In the genomic region with DNA sequence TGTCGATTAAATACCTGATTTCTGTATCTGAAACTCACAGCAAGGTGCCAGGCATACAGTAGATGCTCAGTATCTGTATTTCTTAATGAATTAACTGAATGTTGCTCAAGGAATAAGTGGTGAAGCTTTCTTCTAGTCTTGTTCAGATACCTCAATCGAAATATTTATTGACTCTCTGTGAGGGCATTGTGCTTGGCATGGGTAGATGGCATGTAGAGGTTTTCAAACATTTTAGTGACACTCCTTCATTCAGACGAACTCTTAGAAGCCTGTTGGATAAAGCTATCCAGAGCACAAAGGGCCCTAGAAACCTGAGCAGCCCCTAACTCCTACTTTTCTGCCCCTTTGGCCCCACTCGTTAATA, we compare ENCODE assay signal across 1 cellular context.
TF ChIP-seq lines count a peak whose summit lies in the region.

No MANE protein-coding gene starts in this region.

TF ChIP-seq in IMR-90, 13 proteins besides CTCF, POLR2A, EP300 and RAD21 (continued from another document):
- TF ChIP-seq MAZ (IDR thresholded peaks at IDR 0.05; ENCODE audit: borderline replicate concordance, low read depth, low read length), result no peak
- no peak for TF ChIP-seq RFX5 (IDR thresholded peaks at IDR 0.05; ENCODE audit: low read depth, low read length)
- TF ChIP-seq FOS (IDR thresholded peaks at IDR 0.05; ENCODE audit: low read depth, low read length), result no peak
- no peak for TF ChIP-seq CHD1 (IDR thresholded peaks at IDR 0.05; ENCODE audit: low read depth, low read length)
- TF ChIP-seq MXI1 (IDR thresholded peaks at IDR 0.05; ENCODE audit: borderline replicate concordance, low read depth, low read length), result no peak
- TF ChIP-seq CEBPB (IDR thresholded peaks at IDR 0.05; ENCODE audit: low read depth, low read length), result no peak
